ENCODE assay signal across 7 cellular contexts in the genomic region with DNA sequence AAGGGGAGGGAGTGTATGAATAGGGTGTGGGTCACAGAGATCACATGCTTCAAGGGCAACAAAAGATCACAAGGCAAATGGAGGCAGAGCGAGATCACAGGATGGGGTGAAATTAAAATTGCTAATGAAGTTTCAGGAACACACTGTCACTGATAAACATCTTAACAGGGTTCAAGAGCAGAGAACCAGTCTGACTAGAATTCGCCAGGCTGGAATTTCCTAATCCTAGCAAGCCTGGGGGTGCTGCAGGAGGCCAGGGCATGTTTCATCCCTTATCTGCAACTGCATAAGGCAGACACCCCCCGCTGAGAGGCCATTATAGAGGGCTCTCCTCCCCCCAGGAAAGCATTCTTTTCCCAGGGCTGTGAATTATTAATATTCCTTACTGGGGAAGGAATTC.
DNase-seq lines count a peak whose midpoint lies in the region; ATAC-seq, FAIRE-seq and TF ChIP-seq lines count a peak whose summit lies in the region.
"Not testable (repeated sequence)": the region's sequence is repeated elsewhere in the genome, so short reads cannot be mapped to it uniquely, and the experiment has no call there.

No MANE protein-coding gene starts in this region.

- H3K27me3 Mint-ChIP-seq in GM23338 (ENCODE audit: insufficient read depth, low read depth, poor library complexity); activated T-cell treated with anti-CD3 and anti-CD28 coated beads, Interleukin-2, amount 50 U/mL, for 24 hours; natural killer cell treated with Interleukin-12 subunit alpha and Interleukin-12 subunit beta and Interleukin-15 and Interleukin-18, amount 100 ng/mL, for 72 hours: not testable (repeated sequence)
- H3K27me3 Mint-ChIP-seq in immature natural killer cell (ENCODE audit: low read depth in 3 of 3), result peaks cover 3 to 12% (median 3%) of the 10 kb centered on the region in 3 donors

- not testable (repeated sequence) for H3K36me3 Mint-ChIP-seq in GM23338 (ENCODE audit: low read depth)
- H3K36me3 Mint-ChIP-seq in activated T-cell treated with anti-CD3 and anti-CD28 coated beads, Interleukin-2, amount 50 U/mL, for 24 hours (ENCODE audit: low read depth), result peaks cover 90% of the 10 kb centered on the region
- peaks cover 16 to 22% (median 21%) of the 10 kb centered on the region in 3 donors for H3K36me3 Mint-ChIP-seq in immature natural killer cell
- peaks cover 28% of the 10 kb centered on the region for H3K36me3 Mint-ChIP-seq in natural killer cell treated with Interleukin-12 subunit alpha and Interleukin-12 subunit beta and Interleukin-15 and Interleukin-18, amount 100 ng/mL, for 72 hours

- H3K4me2 ChIP-seq in GM23338; H1 (ENCODE audit: insufficient read depth in 1 of 2, low read depth in 2 of 2, low read length in 2 of 2); neuronal stem cell (ENCODE audit: insufficient read depth, low read length, poor library complexity, severe bottlenecking): not testable (repeated sequence)

- CTCF ChIA-PET in H1 (lab: Charles Lee; ENCODE audit: partially characterized antibody), result not testable (repeated sequence)

- not testable (repeated sequence) for H3K18ac ChIP-seq in H1 (ENCODE audit: extremely low read depth, low read length); neuronal stem cell (ENCODE audit: low read length)

- H2BK120ac ChIP-seq in H1 (replicated peaks; ENCODE audit: low read depth, low read length); neuronal stem cell (ENCODE audit: low read depth, low read length): not testable (repeated sequence)

- not testable (repeated sequence) for H3K9ac ChIP-seq in NT2/D1 (ENCODE audit: insufficient read length, low read depth); H1 (replicated peaks in 1 of 4; ENCODE audit: extremely low read depth in 1 of 4, low read depth in 3 of 4, low read length in 3 of 4); neuronal stem cell (ENCODE audit: low read depth, low read length, poor library complexity)

- not testable (repeated sequence) for H3K79me2 ChIP-seq in GM23338 (replicated peaks; ENCODE audit: insufficient read depth); H1 (ENCODE audit: control insufficient read depth in 1 of 2, insufficient read depth in 2 of 2, low read length in 2 of 2)

- H3K27ac Mint-ChIP-seq in GM23338 (peak overlapping the region; percentile 96), immature natural killer cell (peak overlapping the region; percentile 74 to 96 (median 94))
- peak overlapping the region; percentile 30 for H3K27ac Mint-ChIP-seq in activated T-cell treated with anti-CD3 and anti-CD28 coated beads, Interleukin-2, amount 50 U/mL, for 24 hours
- H3K27ac Mint-ChIP-seq in natural killer cell treated with Interleukin-12 subunit alpha and Interleukin-12 subunit beta and Interleukin-15 and Interleukin-18, amount 100 ng/mL, for 72 hours, result peak overlapping the region; percentile 47 to 86

- H3K4me1 Mint-ChIP-seq in GM23338 (peaks cover 37% of the 10 kb centered on the region), immature natural killer cell (peaks cover 85 to 98% of the 10 kb centered on the region in 2 donors)
- peaks cover 75% of the 10 kb centered on the region for H3K4me1 Mint-ChIP-seq in activated T-cell treated with anti-CD3 and anti-CD28 coated beads, Interleukin-2, amount 50 U/mL, for 24 hours (ENCODE audit: low read depth)
- peaks cover 59 to 61% of the 10 kb centered on the region in 2 donors for H3K4me1 Mint-ChIP-seq in natural killer cell treated with Interleukin-12 subunit alpha and Interleukin-12 subunit beta and Interleukin-15 and Interleukin-18, amount 100 ng/mL, for 72 hours (ENCODE audit: low read depth in 2 of 2)

- not testable (repeated sequence) for H2BK5ac ChIP-seq in H1 (ENCODE audit: low read depth, low read length); neuronal stem cell (ENCODE audit: low read length)

- H2AK5ac ChIP-seq in H1 (ENCODE audit: low read depth, low read length); neuronal stem cell (ENCODE audit: low read depth, low read length): not testable (repeated sequence)

- not testable (repeated sequence) for H3F3A ChIP-seq in GM23338 (replicated peaks; ENCODE audit: low read depth)

- not testable (repeated sequence) for H3K4me1 ChIP-seq in GM23338 (ENCODE audit: insufficient read depth); NT2/D1 (ENCODE audit: insufficient read depth, insufficient read length); H1 (replicated peaks in 1 of 4; ENCODE audit: control insufficient read depth in 3 of 4, insufficient read depth in 4 of 4, low read length in 3 of 4); neuronal stem cell (ENCODE audit: control insufficient read depth in 2 of 2, insufficient read depth in 1 of 2, low read depth in 1 of 2, low read length in 2 of 2)

- not testable (repeated sequence) for TF ChIP-seq RAD21 in H1 (IDR thresholded peaks at IDR 0.05 in 1 of 2, conservative IDR thresholded peaks at IDR 0.05 in 1 of 2; ENCODE audit: low read depth in 2 of 2, low read length in 2 of 2)

- not testable (repeated sequence) for H2BK20ac ChIP-seq in H1 (ENCODE audit: low read length)

- H2BK12ac ChIP-seq in H1 (ENCODE audit: low read depth, low read length); neuronal stem cell (ENCODE audit: low read length): not testable (repeated sequence)

- not testable (repeated sequence) for H3K56ac ChIP-seq in H1 (replicated peaks; ENCODE audit: insufficient read length, low read depth, low read length)

- not testable (repeated sequence) for H2BK15ac ChIP-seq in H1 (ENCODE audit: low read length); neuronal stem cell (ENCODE audit: low read length)

- H4K20me1 ChIP-seq in GM23338 (replicated peaks; ENCODE audit: insufficient read depth); H1 (replicated peaks in 1 of 2; ENCODE audit: control insufficient read depth in 1 of 2, insufficient read depth in 2 of 2, low read length in 2 of 2): not testable (repeated sequence)

- not testable (repeated sequence) for TF ChIP-seq CTCF in GM23338 (conservative IDR thresholded peaks at IDR 0.05; ENCODE audit: low read depth in 2 of 2); H1 (IDR thresholded peaks at IDR 0.05; ENCODE audit: control extremely low read depth in 1 of 3, insufficient read depth in 1 of 3, low read depth in 1 of 3, low read length in 3 of 3)

- H4K5ac ChIP-seq in H1 (ENCODE audit: insufficient read length, low read depth, low read length), result not testable (repeated sequence)

- not testable (repeated sequence) for H2AFZ ChIP-seq in GM23338; H1 (ENCODE audit: low read length)
- peak overlapping the region; percentile 73 for H2AFZ ChIP-seq in neuronal stem cell (ENCODE audit: low read length)

- H3K4me3 ChIP-seq in GM23338; NT2/D1 (ENCODE audit: insufficient read length, low read depth); H1 (ENCODE audit: extremely low read depth in 1 of 4, insufficient read depth in 2 of 4, low read depth in 3 of 4, low read length in 4 of 4); neuronal stem cell (ENCODE audit: low read length in 2 of 2): not testable (repeated sequence)

- not testable (repeated sequence) for FAIRE-seq in H1 (lab: Jason Lieb, UNC)

- H3K27ac ChIP-seq in GM23338 (ENCODE audit: low read depth), result peak overlapping the region; percentile 83
- H3K27ac ChIP-seq in H1 (ENCODE audit: low read depth, low read length); neuronal stem cell (replicated peaks; ENCODE audit: low read length): not testable (repeated sequence)

- H3K23me2 ChIP-seq in H1 (ENCODE audit: low read depth, low read length), result not testable (repeated sequence)

- not testable (repeated sequence) for TF ChIP-seq POLR2A in H1 (IDR thresholded peaks at IDR 0.05; ENCODE audit: control extremely low read depth in 1 of 2, low read depth in 2 of 2, low read length in 2 of 2)

- not testable (repeated sequence) for H3K9me3 ChIP-seq in NT2/D1 (ENCODE audit: insufficient read depth, low read length); H1 (ENCODE audit: insufficient read depth in 2 of 2, low read depth in 1 of 2, low read length in 1 of 2); neuronal stem cell (replicated peaks in 1 of 2; ENCODE audit: control insufficient read depth in 2 of 2, insufficient read depth in 1 of 2, low read depth in 1 of 2, low read length in 2 of 2)

- not testable (repeated sequence) for TF ChIP-seq EP300 in H1 (IDR thresholded peaks at IDR 0.05; ENCODE audit: borderline replicate concordance in 1 of 2, low read depth in 2 of 2, low read length in 2 of 2)

- H3K4me3 Mint-ChIP-seq in GM23338 (peak overlapping the region; percentile 2; the same call in 1 of the 3 replicates), immature natural killer cell (peak overlapping the region in 4 of 5 donors; percentile 14 to 47 (median 24))
- H3K4me3 Mint-ChIP-seq in activated T-cell treated with anti-CD3 and anti-CD28 coated beads, Interleukin-2, amount 50 U/mL, for 24 hours, result not testable (repeated sequence)
- peak overlapping the region; percentile 30 for H3K4me3 Mint-ChIP-seq in natural killer cell treated with Interleukin-12 subunit alpha and Interleukin-12 subunit beta and Interleukin-15 and Interleukin-18, amount 100 ng/mL, for 72 hours

- WGBS in H1 (ENCODE audit: extremely low coverage in 1 of 2, insufficient coverage in 1 of 2, insufficient read length in 1 of 2, insufficient replicate concordance in 2 of 2, low coverage in 1 of 2, low lambda C conversion rate in 2 of 2, missing lambda C conversion rate in 1 of 2), 2 experiments, result 38% methylated on average over 3 of the region's 3 CpGs; no CpG with 5 or more reads in 1 of the 2 experiments
- WGBS in neuronal stem cell (ENCODE audit: extremely low coverage in 2 of 2, insufficient read length in 2 of 2, insufficient replicate concordance in 1 of 2), 2 donors, result no CpG with 5 or more reads among the region's 3 CpGs

- not testable (repeated sequence) for H3K14ac ChIP-seq in H1 (ENCODE audit: insufficient read length); neuronal stem cell (ENCODE audit: low read length)

- not testable (repeated sequence) for H3K79me1 ChIP-seq in H1 (ENCODE audit: low read depth, low read length); neuronal stem cell (ENCODE audit: low read depth, low read length)

- not testable (repeated sequence) for H3K9me3 Mint-ChIP-seq in GM23338; immature natural killer cell; natural killer cell treated with Interleukin-12 subunit alpha and Interleukin-12 subunit beta and Interleukin-15 and Interleukin-18, amount 100 ng/mL, for 72 hours
- H3K9me3 Mint-ChIP-seq in activated T-cell treated with anti-CD3 and anti-CD28 coated beads, Interleukin-2, amount 50 U/mL, for 24 hours, result peaks cover 14% of the 10 kb centered on the region

- not testable (repeated sequence) for H3K23ac ChIP-seq in H1 (ENCODE audit: insufficient read length); neuronal stem cell (ENCODE audit: low read depth, low read length, poor library complexity)

- not testable (repeated sequence) for H3K36me3 ChIP-seq in GM23338 (ENCODE audit: insufficient read depth); NT2/D1 (ENCODE audit: insufficient read depth, insufficient read length, low read length); H1 (ENCODE audit: control insufficient read depth in 2 of 4, insufficient read depth in 4 of 4, low read length in 3 of 4); neuronal stem cell (replicated peaks in 1 of 2; ENCODE audit: control insufficient read depth in 2 of 2, insufficient read depth in 2 of 2, low read length in 2 of 2)

- POLR2A ChIA-PET in H1 (lab: Charles Lee; ENCODE audit: partially characterized antibody), result not testable (repeated sequence)

- not testable (repeated sequence) for H3K27me3 ChIP-seq in GM23338 (ENCODE audit: insufficient read depth); NT2/D1 (ENCODE audit: insufficient read depth, insufficient read length); H1 (replicated peaks in 1 of 4; ENCODE audit: control insufficient read depth in 3 of 4, extremely low read depth in 1 of 4, insufficient read depth in 3 of 4, low read length in 3 of 4); neuronal stem cell (ENCODE audit: control insufficient read depth in 3 of 3, insufficient read depth in 3 of 3, low read depth in 1 of 3, low read length in 3 of 3)

- H4K8ac ChIP-seq in H1 (ENCODE audit: extremely low read depth, insufficient read depth, low read length); neuronal stem cell (ENCODE audit: low read depth, low read length): not testable (repeated sequence)

- DNase-seq in GM23338 (ENCODE audit: low spot score) (peak; percentile 57), NT2/D1 (ENCODE audit: low read depth, low spot score) (peak; percentile 6), H1 (ENCODE audit: low read depth in 1 of 2, low spot score in 2 of 2) (peak in 1 of 2 experiments; percentile 50)
- not testable (repeated sequence) for DNase-seq in activated T-cell treated with anti-CD3 and anti-CD28 coated beads, Interleukin-2, amount 50 U/mL, for 24 hours; immature natural killer cell; natural killer cell treated with Interleukin-12 subunit alpha and Interleukin-12 subunit beta and Interleukin-15 and Interleukin-18, amount 100 ng/mL, for 72 hours (ENCODE audit: low spot score); neuronal stem cell (ENCODE audit: low spot score)

- ATAC-seq in GM23338, result peak; percentile 86
- not testable (repeated sequence) for ATAC-seq in natural killer cell treated with Interleukin-12 subunit alpha and Interleukin-12 subunit beta and Interleukin-15 and Interleukin-18, amount 100 ng/mL, for 72 hours

- H3K9me2 ChIP-seq in GM23338 (ENCODE audit: insufficient read depth), result not testable (repeated sequence)

- not testable (repeated sequence) for H4K91ac ChIP-seq in H1 (replicated peaks; ENCODE audit: insufficient read length, low read length); neuronal stem cell (ENCODE audit: low read depth, low read length, poor library complexity)

- not testable (repeated sequence) for H3K4ac ChIP-seq in H1 (replicated peaks; ENCODE audit: insufficient read length, low read depth, low read length); neuronal stem cell (ENCODE audit: low read length)

Comparison
In these comparisons a context has a peak if more than half of its experiments do, and no peak if none do; other contexts are left out.
1. H3K27ac Mint-ChIP-seq: peak in every context shown above with its lines; median percentile 96 in GM23338; 94 in immature natural killer cell; 66 in natural killer cell treated with Interleukin-12 subunit alpha and Interleukin-12 subunit beta and Interleukin-15 and Interleukin-18, amount 100 ng/mL, for 72 hours; 30 in activated T-cell treated with anti-CD3 and anti-CD28 coated beads, Interleukin-2, amount 50 U/mL, for 24 hours.